ENCODE assay signal across 9 cellular contexts in the genomic region with DNA sequence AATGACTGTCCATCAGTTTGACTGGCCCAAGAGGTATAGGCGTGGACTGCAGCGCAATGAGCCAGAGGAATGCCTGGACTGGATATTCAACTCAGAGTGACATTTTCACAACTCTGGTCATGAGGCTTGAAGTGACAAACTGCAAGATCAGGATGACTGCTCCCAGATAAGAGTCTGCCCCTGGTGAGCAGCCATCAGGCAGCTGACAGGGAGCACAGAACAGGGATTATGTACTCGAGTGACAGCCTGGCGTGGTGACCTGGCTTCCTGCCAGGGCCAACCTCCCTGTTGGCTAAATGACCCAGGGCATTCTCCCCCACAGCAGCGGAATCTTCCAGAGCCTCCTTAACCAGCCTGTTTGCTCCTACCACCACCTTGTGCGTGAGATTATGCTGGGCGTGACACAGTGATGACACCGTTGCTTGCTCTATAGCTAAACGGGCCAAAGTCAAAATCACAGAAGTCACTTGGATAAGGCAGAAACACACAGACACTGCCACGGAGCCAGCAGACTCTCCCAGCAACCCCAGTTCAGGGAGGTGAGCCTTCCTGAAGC.
DNase-seq lines count a peak whose midpoint lies in the region; ATAC-seq and TF ChIP-seq lines count a peak whose summit lies in the region.
"Had no signal": no experiment of that assay in that cellular context is flagged by ENCODE, and none has a peak within 500 bp of the region (broad histone marks: within the 10 kb centered on the region; RNA-seq: fewer than 3 reads in every experiment).

No MANE protein-coding gene starts in this region.

- BruUV-seq in A673 (replicated peaks; lab: Mats Ljungman, UMichigan): no TSS peak

- TF ChIP-seq RAD21 in Ishikawa (IDR thresholded peaks at IDR 0.05; ENCODE audit: low read depth): no peak

- H3K27ac ChIP-seq in A673 (ENCODE audit: low read depth, low read length, poor library complexity, severe bottlenecking): no peak overlapping the region
- H3K27ac ChIP-seq in left lung: no peak overlapping the region

- ATAC-seq in left lung (peak; percentile 41), GM18870 (IDR thresholded peaks at IDR 0.05; ENCODE audit: unreplicated experiment) (no peak), GM21619 (IDR thresholded peaks at IDR 0.05; ENCODE audit: unreplicated experiment) (no peak)
- no peak for ATAC-seq in activated CD4-positive, CD25-positive, alpha-beta regulatory T cell treated with anti-CD3 and anti-CD28 coated beads, Interleukin-2, amount 50 U/mL, for 24 hours

- CTCF ChIA-PET in A673 (lab: Charles Lee): no interaction called here

- H3K27me3 ChIP-seq in A673 (replicated peaks; ENCODE audit: insufficient read depth, low read depth, low read length, poor library complexity) (no peaks in the 10 kb centered on the region), left lung (no peaks in the 10 kb centered on the region)

- H3K4me1 ChIP-seq in A673 (ENCODE audit: insufficient read depth, low read length, poor library complexity, severe bottlenecking) (peaks cover 6% of the 10 kb centered on the region), left lung (peaks cover 0 to 8% of the 10 kb centered on the region in 2 donors)

- H3K36me3 ChIP-seq in A673 (ENCODE audit: insufficient read depth, low read length, poor library complexity, severe bottlenecking) (no peaks in the 10 kb centered on the region), left lung (no peaks in the 10 kb centered on the region)

- TF ChIP-seq CTCF in A673 (conservative IDR thresholded peaks at IDR 0.05; ENCODE audit: low read depth, low read length) (no peak), left lung (IDR thresholded peaks at IDR 0.05) (no peak)

- intact Hi-C loops in A673 (cut with micrococcal nuclease; ENCODE audit: unreplicated experiment) (no loop called here), left lung (cut with DNase I) (no loop called here)

- peak; percentile 44 for DNase-seq in A673 (ENCODE audit: low spot score)
- peak; percentile 49 for DNase-seq in UCSD-AML1 (lab: John Stamatoyannopoulos, UW; ENCODE audit: unreplicated experiment)
- no peak for DNase-seq in left lung
- no peak for DNase-seq in T-helper 1 cell
- DNase-seq: CD4-positive, CD25-positive, alpha-beta regulatory T cell had no signal

- H3K4me3 ChIP-seq in A673 (ENCODE audit: low read depth, low read length, poor library complexity, severe bottlenecking) (no peak overlapping the region), left lung (no peak overlapping the region)

- H3K9me3 ChIP-seq in A673 (ENCODE audit: low read depth, low read length, poor library complexity, severe bottlenecking) (no peaks in the 10 kb centered on the region), left lung (no peaks in the 10 kb centered on the region)

- no peak for TF ChIP-seq EP300 in Ishikawa (IDR thresholded peaks at IDR 0.05; ENCODE audit: borderline replicate concordance)

- POLR2A ChIA-PET in A673 (lab: Charles Lee; ENCODE audit: low non-redundant PET): no interaction called here

TF ChIP-seq in Ishikawa, 13 proteins besides CTCF, POLR2A, EP300 and RAD21:
- TF ChIP-seq CEBPB (IDR thresholded peaks at IDR 0.05) (no peak), NFIC (IDR thresholded peaks at IDR 0.05) (peak; percentile 38; the same call in 1 of the 2 replicates), REST (IDR thresholded peaks at IDR 0.05; ENCODE audit: low read depth) (no peak), YY1 (IDR thresholded peaks at IDR 0.05; ENCODE audit: low read depth) (no peak), TEAD4 (IDR thresholded peaks at IDR 0.05) (no peak), ZBTB7A (IDR thresholded peaks at IDR 0.05; ENCODE audit: low read depth) (no peak), TAF1 (IDR thresholded peaks at IDR 0.05; ENCODE audit: low read depth) (no peak), CREB1 (IDR thresholded peaks at IDR 0.05; ENCODE audit: low read depth) (no peak)

Comparison
In these comparisons a context has a peak if more than half of its experiments do, and no peak if none do; other contexts are left out.
1. DNase-seq: peak in A673 (single experiment) and UCSD-AML1 (single experiment); none in left lung (0 of 2) and T-helper 1 cell (0 of 5).